23 cellular contexts compared by ENCODE assay signal in genomic region chr15:96031426-96031825, GRCh38.
"Had no signal": no experiment of that assay in that cellular context is flagged by ENCODE, and none has a peak within 500 bp of the region (broad histone marks: within the 10 kb centered on the region; RNA-seq: fewer than 3 reads in every experiment).

No MANE protein-coding gene starts in this region.

- H3K4me3 ChIP-seq: esophagus muscularis mucosa, gastrocnemius medialis, heart right ventricle, left lung, lower lobe of right lung, pancreas, smooth muscle cell, suprapubic skin, thyroid gland, upper lobe of left lung, uterus had no signal

- H3K27ac Mint-ChIP-seq: dendritic cell treated with granulocyte-macrophage colony-stimulating factor and Interleukin-4, amounts not matched to agents 40 ng/mL and 50 ng/mL, for 4 days; effector memory CD8-positive, alpha-beta T cell; memory B cell; mesothelial cell of epicardium; natural killer cell treated with Interleukin-12 subunit alpha and Interleukin-12 subunit beta and Interleukin-15 and Interleukin-18, amount 100 ng/mL, for 72 hours; progenitor cell of endocrine pancreas had no signal

- H3K27me3 ChIP-seq: esophagus muscularis mucosa, gastrocnemius medialis, pancreas, thyroid gland, upper lobe of left lung, uterus had no signal

- H3K27me3 Mint-ChIP-seq: memory B cell, progenitor cell of endocrine pancreas had no signal

- H3K36me3 ChIP-seq: esophagus muscularis mucosa, gastrocnemius medialis, heart right ventricle, left lung, lower lobe of right lung, pancreas, suprapubic skin, thyroid gland, upper lobe of left lung, uterus had no signal

- H3K36me3 Mint-ChIP-seq: natural killer cell treated with Interleukin-12 subunit alpha and Interleukin-12 subunit beta and Interleukin-15 and Interleukin-18, amount 100 ng/mL, for 72 hours had no signal

- FAIRE-seq: pancreas had no signal

- DNase-seq: effector memory CD8-positive, alpha-beta T cell; gastrocnemius medialis; heart right ventricle; islet precursor cell; left lung; lower lobe of right lung; occipital lobe; pancreas; right cardiac atrium; stimulated activated CD4-positive, alpha-beta T cell treated with anti-CD3 and anti-CD28 coated beads, Interleukin-2, amount 100 ng/mL, for 48 hours; stimulated activated naive CD4-positive, alpha-beta T cell treated with Interleukin-2 at 50 U/mL for 16 hours; thyroid gland; upper lobe of left lung; uterus had no signal

- H3K9me3 Mint-ChIP-seq: dendritic cell treated with granulocyte-macrophage colony-stimulating factor and Interleukin-4, amounts not matched to agents 40 ng/mL and 50 ng/mL, for 4 days; natural killer cell treated with Interleukin-12 subunit alpha and Interleukin-12 subunit beta and Interleukin-15 and Interleukin-18, amount 100 ng/mL, for 72 hours had no signal

- H3K4me2 ChIP-seq: smooth muscle cell had no signal

- H3K4me1 Mint-ChIP-seq: memory B cell had no signal

- H3K4me1 ChIP-seq: left lung, lower lobe of right lung, pancreas, suprapubic skin, thyroid gland, upper lobe of left lung, uterus had no signal

- H3K9me3 ChIP-seq: esophagus muscularis mucosa, gastrocnemius medialis, heart right ventricle, left lung, lower lobe of right lung, pancreas, suprapubic skin, thyroid gland, upper lobe of left lung, uterus had no signal

- ATAC-seq: effector memory CD8-positive, alpha-beta T cell; gastrocnemius medialis; heart right ventricle; left lung; lower lobe of right lung; natural killer cell treated with Interleukin-12 subunit alpha and Interleukin-12 subunit beta and Interleukin-15 and Interleukin-18, amount 100 ng/mL, for 72 hours; pancreas; right cardiac atrium had no signal

- H3K27ac ChIP-seq: epithelial cell of prostate, esophagus muscularis mucosa, gastrocnemius medialis, heart right ventricle, left lung, lower lobe of right lung, pancreas, suprapubic skin, thyroid gland, upper lobe of left lung, uterus had no signal

- H3K4me3 Mint-ChIP-seq: dendritic cell treated with granulocyte-macrophage colony-stimulating factor and Interleukin-4, amounts not matched to agents 40 ng/mL and 50 ng/mL, for 4 days; effector memory CD8-positive, alpha-beta T cell; memory B cell; mesothelial cell of epicardium; natural killer cell treated with Interleukin-12 subunit alpha and Interleukin-12 subunit beta and Interleukin-15 and Interleukin-18, amount 100 ng/mL, for 72 hours had no signal
